Comparison of ENCODE assay signal across 1 cellular context in the genomic region with DNA sequence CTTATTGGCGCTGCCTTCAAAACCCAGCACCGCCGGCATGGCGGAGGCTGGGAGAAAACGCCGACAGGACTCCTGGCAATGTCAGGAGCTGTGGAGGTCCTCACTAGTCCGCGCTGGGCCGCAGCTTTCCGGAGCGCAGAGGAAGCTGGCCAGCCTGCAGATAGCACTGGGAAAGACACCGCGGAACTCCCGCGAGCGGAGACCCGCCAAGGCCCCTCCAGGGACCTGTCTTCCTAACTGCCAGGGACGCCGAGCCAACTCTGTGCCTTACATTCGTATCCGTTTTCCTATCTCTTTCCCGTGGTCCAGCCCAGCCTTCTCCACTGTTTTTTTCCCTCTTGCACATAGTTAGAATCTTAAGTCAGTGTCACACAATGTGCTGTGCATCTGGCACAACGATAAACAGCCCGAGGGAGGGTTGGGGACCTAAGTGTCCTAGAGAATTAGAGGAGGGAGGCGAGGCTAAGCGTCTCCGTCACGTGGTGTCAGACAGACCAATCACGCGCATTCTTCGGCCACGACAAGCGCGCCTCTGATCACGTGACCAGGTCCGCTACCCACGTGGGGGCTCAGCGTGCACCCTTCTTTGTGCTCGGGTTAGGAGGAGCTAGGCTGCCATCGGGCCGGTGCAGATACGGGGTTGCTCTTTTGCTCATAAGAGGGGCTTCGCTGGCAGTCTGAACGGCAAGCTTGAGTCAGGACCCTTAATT.
TF ChIP-seq lines count a peak whose summit lies in the region.

A gene (plus strand): TSS at position 582 of the 710 bp plus-strand sequence. CDS start 420 bp downstream, outside the sequence.
A gene (minus strand): TSS at position 168 of the 710 bp plus-strand sequence. CDS start 129 bp downstream, at position 39.

TF ChIP-seq in K562, 482 proteins besides CTCF, POLR2A, EP300 and RAD21 (continued from another document and continues in another):
- TF ChIP-seq, protein P1, sequence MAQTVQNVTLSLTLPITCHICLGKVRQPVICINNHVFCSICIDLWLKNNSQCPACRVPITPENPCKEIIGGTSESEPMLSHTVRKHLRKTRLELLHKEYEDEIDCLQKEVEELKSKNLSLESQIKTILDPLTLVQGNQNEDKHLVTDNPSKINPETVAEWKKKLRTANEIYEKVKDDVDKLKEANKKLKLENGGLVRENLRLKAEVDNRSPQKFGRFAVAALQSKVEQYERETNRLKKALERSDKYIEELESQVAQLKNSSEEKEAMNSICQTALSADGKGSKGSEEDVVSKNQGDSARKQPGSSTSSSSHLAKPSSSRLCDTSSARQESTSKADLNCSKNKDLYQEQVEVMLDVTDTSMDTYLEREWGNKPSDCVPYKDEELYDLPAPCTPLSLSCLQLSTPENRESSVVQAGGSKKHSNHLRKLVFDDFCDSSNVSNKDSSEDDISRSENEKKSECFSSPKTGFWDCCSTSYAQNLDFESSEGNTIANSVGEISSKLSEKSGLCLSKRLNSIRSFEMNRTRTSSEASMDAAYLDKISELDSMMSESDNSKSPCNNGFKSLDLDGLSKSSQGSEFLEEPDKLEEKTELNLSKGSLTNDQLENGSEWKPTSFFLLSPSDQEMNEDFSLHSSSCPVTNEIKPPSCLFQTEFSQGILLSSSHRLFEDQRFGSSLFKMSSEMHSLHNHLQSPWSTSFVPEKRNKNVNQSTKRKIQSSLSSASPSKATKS (CRISPR knock-in tag; IDR thresholded peaks at IDR 0.05): no peak
- TF ChIP-seq CEBPB (tag; IDR thresholded peaks at IDR 0.05): no peak
- TF ChIP-seq SIN3A (IDR thresholded peaks at IDR 0.05; ENCODE audit: borderline replicate concordance in 2 of 2, control insufficient read depth in 1 of 2, low read depth in 2 of 2, low read length in 2 of 2): peak; percentile 65 to 91; a peak in 3 of 4 replicates
- TF ChIP-seq, protein P2, sequence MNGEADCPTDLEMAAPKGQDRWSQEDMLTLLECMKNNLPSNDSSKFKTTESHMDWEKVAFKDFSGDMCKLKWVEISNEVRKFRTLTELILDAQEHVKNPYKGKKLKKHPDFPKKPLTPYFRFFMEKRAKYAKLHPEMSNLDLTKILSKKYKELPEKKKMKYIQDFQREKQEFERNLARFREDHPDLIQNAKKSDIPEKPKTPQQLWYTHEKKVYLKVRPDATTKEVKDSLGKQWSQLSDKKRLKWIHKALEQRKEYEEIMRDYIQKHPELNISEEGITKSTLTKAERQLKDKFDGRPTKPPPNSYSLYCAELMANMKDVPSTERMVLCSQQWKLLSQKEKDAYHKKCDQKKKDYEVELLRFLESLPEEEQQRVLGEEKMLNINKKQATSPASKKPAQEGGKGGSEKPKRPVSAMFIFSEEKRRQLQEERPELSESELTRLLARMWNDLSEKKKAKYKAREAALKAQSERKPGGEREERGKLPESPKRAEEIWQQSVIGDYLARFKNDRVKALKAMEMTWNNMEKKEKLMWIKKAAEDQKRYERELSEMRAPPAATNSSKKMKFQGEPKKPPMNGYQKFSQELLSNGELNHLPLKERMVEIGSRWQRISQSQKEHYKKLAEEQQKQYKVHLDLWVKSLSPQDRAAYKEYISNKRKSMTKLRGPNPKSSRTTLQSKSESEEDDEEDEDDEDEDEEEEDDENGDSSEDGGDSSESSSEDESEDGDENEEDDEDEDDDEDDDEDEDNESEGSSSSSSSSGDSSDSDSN (IDR thresholded peaks at IDR 0.05; ENCODE audit: borderline replicate concordance in 1 of 2, low read depth in 2 of 2, low read length in 2 of 2): 0 out of 4 replicates have a peak, but pooled peaks of 1 of the 2 experiments have one; percentile 8
- no peak for TF ChIP-seq SRSF1 (IDR thresholded peaks at IDR 0.05; ENCODE audit: low read depth, low read length)
- TF ChIP-seq NCOR1 (IDR thresholded peaks at IDR 0.05): no peak
- 0 out of 2 replicates have a peak, but pooled peaks have one; percentile 25 for TF ChIP-seq TEAD2 (tag; IDR thresholded peaks at IDR 0.05)
- TF ChIP-seq ELF1 (tag; IDR thresholded peaks at IDR 0.05): no peak
- peak in 2 of 3 experiments; percentile 37 to 65 for TF ChIP-seq YY1 (IDR thresholded peaks at IDR 0.05; ENCODE audit: borderline replicate concordance in 1 of 3, control insufficient read depth in 1 of 3, extremely low read depth in 1 of 3, insufficient read depth in 3 of 3, insufficient read length in 1 of 3, insufficient replicate concordance in 2 of 3, low read depth in 1 of 3, low read length in 2 of 3)
- no peak for TF ChIP-seq PPARD (CRISPR knock-in tag; IDR thresholded peaks at IDR 0.05)
- TF ChIP-seq MYC (IDR thresholded peaks at IDR 0.05; ENCODE audit: low read depth, low read length): peak; percentile 94
- peak; percentile 93 for TF ChIP-seq MYC (CRISPR knock-in tag; IDR thresholded peaks at IDR 0.05; ENCODE audit: borderline replicate concordance, low read depth)
- no peak for TF ChIP-seq ZNF217 (CRISPR knock-in tag; IDR thresholded peaks at IDR 0.05)
- TF ChIP-seq GATAD2B (IDR thresholded peaks at IDR 0.05; ENCODE audit: borderline replicate concordance): no peak
- TF ChIP-seq, protein P3, sequence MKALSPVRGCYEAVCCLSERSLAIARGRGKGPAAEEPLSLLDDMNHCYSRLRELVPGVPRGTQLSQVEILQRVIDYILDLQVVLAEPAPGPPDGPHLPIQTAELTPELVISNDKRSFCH (CRISPR knock-in tag; IDR thresholded peaks at IDR 0.05): no peak
- TF ChIP-seq, protein P3 (tag; IDR thresholded peaks at IDR 0.05): peak; percentile 83
- TF ChIP-seq SETDB1 (IDR thresholded peaks at IDR 0.05; ENCODE audit: low read length): no peak
- peak in 1 of 2 experiments; percentile 57; a peak in 1 of 4 replicates for TF ChIP-seq TRIM24 (IDR thresholded peaks at IDR 0.05)
- TF ChIP-seq SUPT5H (IDR thresholded peaks at IDR 0.05): peak; percentile 72
- no peak for TF ChIP-seq ZNF12 (CRISPR knock-in tag; IDR thresholded peaks at IDR 0.05)
- no peak for TF ChIP-seq ILK (tag; IDR thresholded peaks at IDR 0.05; ENCODE audit: borderline replicate concordance, low read depth)
- peak; percentile 100 for TF ChIP-seq RAD51 (IDR thresholded peaks at IDR 0.05; ENCODE audit: borderline replicate concordance, low read depth)
- 0 out of 2 replicates have a peak, but pooled peaks have one; percentile 61 for TF ChIP-seq ZNF583 (CRISPR knock-in tag; IDR thresholded peaks at IDR 0.05)
- TF ChIP-seq HDAC2 (IDR thresholded peaks at IDR 0.05): peak; percentile 88; the same call in 1 of the 2 replicates
- no peak for TF ChIP-seq ZNF584 (CRISPR knock-in tag; IDR thresholded peaks at IDR 0.05; ENCODE audit: low read depth)
- TF ChIP-seq POLR2G (IDR thresholded peaks at IDR 0.05; ENCODE audit: low read depth, low read length): peak; percentile 95
- no peak for TF ChIP-seq OTX1 (CRISPR knock-in tag; IDR thresholded peaks at IDR 0.05)
- TF ChIP-seq, protein P4, sequence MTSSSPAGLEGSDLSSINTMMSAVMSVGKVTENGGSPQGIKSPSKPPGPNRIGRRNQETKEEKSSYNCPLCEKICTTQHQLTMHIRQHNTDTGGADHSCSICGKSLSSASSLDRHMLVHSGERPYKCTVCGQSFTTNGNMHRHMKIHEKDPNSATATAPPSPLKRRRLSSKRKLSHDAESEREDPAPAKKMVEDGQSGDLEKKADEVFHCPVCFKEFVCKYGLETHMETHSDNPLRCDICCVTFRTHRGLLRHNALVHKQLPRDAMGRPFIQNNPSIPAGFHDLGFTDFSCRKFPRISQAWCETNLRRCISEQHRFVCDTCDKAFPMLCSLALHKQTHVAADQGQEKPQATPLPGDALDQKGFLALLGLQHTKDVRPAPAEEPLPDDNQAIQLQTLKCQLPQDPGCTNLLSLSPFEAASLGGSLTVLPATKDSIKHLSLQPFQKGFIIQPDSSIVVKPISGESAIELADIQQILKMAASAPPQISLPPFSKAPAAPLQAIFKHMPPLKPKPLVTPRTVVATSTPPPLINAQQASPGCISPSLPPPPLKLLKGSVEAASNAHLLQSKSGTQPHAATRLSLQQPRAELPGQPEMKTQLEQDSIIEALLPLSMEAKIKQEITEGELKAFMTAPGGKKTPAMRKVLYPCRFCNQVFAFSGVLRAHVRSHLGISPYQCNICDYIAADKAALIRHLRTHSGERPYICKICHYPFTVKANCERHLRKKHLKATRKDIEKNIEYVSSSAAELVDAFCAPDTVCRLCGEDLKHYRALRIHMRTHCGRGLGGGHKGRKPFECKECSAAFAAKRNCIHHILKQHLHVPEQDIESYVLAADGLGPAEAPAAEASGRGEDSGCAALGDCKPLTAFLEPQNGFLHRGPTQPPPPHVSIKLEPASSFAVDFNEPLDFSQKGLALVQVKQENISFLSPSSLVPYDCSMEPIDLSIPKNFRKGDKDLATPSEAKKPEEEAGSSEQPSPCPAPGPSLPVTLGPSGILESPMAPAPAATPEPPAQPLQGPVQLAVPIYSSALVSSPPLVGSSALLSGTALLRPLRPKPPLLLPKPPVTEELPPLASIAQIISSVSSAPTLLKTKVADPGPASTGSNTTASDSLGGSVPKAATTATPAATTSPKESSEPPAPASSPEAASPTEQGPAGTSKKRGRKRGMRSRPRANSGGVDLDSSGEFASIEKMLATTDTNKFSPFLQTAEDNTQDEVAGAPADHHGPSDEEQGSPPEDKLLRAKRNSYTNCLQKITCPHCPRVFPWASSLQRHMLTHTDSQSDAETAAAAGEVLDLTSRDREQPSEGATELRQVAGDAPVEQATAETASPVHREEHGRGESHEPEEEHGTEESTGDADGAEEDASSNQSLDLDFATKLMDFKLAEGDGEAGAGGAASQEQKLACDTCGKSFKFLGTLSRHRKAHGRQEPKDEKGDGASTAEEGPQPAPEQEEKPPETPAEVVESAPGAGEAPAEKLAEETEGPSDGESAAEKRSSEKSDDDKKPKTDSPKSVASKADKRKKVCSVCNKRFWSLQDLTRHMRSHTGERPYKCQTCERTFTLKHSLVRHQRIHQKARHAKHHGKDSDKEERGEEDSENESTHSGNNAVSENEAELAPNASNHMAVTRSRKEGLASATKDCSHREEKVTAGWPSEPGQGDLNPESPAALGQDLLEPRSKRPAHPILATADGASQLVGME (CRISPR knock-in tag; IDR thresholded peaks at IDR 0.05): 0 out of 2 replicates have a peak, but pooled peaks have one; percentile 56
- TF ChIP-seq ZBED1 (IDR thresholded peaks at IDR 0.05): no peak
- TF ChIP-seq, protein P5, sequence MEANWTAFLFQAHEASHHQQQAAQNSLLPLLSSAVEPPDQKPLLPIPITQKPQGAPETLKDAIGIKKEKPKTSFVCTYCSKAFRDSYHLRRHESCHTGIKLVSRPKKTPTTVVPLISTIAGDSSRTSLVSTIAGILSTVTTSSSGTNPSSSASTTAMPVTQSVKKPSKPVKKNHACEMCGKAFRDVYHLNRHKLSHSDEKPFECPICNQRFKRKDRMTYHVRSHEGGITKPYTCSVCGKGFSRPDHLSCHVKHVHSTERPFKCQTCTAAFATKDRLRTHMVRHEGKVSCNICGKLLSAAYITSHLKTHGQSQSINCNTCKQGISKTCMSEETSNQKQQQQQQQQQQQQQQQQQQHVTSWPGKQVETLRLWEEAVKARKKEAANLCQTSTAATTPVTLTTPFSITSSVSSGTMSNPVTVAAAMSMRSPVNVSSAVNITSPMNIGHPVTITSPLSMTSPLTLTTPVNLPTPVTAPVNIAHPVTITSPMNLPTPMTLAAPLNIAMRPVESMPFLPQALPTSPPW (CRISPR knock-in tag; IDR thresholded peaks at IDR 0.05): peak; percentile 48; the same call in 1 of the 2 replicates
- TF ChIP-seq TAF7 (tag; IDR thresholded peaks at IDR 0.05): peak; percentile 50; the same call in 1 of the 2 replicates
- 0 out of 2 replicates have a peak, but pooled peaks have one; percentile 50 for TF ChIP-seq MEF2D (tag; conservative IDR thresholded peaks at IDR 0.05; ENCODE audit: low read depth)
- TF ChIP-seq, protein P6, sequence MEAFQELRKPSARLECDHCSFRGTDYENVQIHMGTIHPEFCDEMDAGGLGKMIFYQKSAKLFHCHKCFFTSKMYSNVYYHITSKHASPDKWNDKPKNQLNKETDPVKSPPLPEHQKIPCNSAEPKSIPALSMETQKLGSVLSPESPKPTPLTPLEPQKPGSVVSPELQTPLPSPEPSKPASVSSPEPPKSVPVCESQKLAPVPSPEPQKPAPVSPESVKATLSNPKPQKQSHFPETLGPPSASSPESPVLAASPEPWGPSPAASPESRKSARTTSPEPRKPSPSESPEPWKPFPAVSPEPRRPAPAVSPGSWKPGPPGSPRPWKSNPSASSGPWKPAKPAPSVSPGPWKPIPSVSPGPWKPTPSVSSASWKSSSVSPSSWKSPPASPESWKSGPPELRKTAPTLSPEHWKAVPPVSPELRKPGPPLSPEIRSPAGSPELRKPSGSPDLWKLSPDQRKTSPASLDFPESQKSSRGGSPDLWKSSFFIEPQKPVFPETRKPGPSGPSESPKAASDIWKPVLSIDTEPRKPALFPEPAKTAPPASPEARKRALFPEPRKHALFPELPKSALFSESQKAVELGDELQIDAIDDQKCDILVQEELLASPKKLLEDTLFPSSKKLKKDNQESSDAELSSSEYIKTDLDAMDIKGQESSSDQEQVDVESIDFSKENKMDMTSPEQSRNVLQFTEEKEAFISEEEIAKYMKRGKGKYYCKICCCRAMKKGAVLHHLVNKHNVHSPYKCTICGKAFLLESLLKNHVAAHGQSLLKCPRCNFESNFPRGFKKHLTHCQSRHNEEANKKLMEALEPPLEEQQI (IDR thresholded peaks at IDR 0.05): no peak
- TF ChIP-seq, protein P7, sequence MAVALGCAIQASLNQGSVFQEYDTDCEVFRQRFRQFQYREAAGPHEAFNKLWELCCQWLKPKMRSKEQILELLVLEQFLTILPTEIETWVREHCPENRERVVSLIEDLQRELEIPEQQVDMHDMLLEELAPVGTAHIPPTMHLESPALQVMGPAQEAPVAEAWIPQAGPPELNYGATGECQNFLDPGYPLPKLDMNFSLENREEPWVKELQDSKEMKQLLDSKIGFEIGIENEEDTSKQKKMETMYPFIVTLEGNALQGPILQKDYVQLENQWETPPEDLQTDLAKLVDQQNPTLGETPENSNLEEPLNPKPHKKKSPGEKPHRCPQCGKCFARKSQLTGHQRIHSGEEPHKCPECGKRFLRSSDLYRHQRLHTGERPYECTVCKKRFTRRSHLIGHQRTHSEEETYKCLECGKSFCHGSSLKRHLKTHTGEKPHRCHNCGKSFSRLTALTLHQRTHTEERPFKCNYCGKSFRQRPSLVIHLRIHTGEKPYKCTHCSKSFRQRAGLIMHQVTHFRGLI (CRISPR knock-in tag; IDR thresholded peaks at IDR 0.05): peak; percentile 35; the same call in 1 of the 2 replicates
- peak; percentile 47; the same call in 1 of the 2 replicates for TF ChIP-seq KLF6 (CRISPR knock-in tag; IDR thresholded peaks at IDR 0.05; ENCODE audit: borderline replicate concordance)
- TF ChIP-seq, protein P8, sequence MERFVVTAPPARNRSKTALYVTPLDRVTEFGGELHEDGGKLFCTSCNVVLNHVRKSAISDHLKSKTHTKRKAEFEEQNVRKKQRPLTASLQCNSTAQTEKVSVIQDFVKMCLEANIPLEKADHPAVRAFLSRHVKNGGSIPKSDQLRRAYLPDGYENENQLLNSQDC (CRISPR knock-in tag; IDR thresholded peaks at IDR 0.05): no peak
- no peak for TF ChIP-seq CBX8 (IDR thresholded peaks at IDR 0.05; ENCODE audit: borderline replicate concordance, extremely low read depth, low read depth, low read length, poor library complexity, severe bottlenecking)
- no peak for TF ChIP-seq HNRNPUL1 (IDR thresholded peaks at IDR 0.05; ENCODE audit: low read length)
- TF ChIP-seq CREB1 (IDR thresholded peaks at IDR 0.05): peak; percentile 28; the same call in 1 of the 2 replicates
- 0 out of 2 replicates have a peak, but pooled peaks have one; percentile 54 for TF ChIP-seq CREB1 (CRISPR knock-in tag; IDR thresholded peaks at IDR 0.05)
- TF ChIP-seq YBX1 (IDR thresholded peaks at IDR 0.05): no peak
- TF ChIP-seq JUNB (CRISPR knock-in tag; conservative IDR thresholded peaks at IDR 0.05): no peak
- 0 out of 2 replicates have a peak, but pooled peaks have one; percentile 13 for TF ChIP-seq GATAD2A (IDR thresholded peaks at IDR 0.05)
- TF ChIP-seq HCFC1 (IDR thresholded peaks at IDR 0.05; ENCODE audit: low read depth, low read length): peak; percentile 54
- TF ChIP-seq ZKSCAN8 (CRISPR knock-in tag; IDR thresholded peaks at IDR 0.05): no peak
- TF ChIP-seq ZBTB17 (CRISPR knock-in tag; IDR thresholded peaks at IDR 0.05): peak; percentile 36; the same call in 1 of the 2 replicates
